In the genomic region with DNA sequence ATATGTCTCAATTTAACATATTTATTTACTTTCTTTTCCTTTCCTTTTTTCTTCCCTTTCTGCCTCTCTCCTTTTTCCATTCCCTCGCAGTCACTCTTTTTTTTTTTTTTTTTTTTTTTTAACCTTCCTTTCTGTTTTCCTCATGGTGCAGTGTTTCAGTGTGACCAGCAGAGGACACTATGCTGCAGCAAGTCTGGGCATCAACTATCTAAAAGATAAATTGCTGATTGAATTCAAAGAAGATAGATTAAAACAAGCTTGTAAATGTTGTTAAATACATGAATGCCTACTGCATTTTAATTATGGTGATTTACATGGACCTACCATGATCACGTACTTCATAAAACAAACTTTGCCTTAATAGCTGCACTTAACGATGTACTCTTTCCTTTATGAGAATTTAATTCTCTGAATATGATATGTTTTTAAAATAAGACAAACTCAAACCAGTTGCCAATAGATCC, we compare ENCODE assay signal across 8 cellular contexts.
DNase-seq lines count a peak whose midpoint lies in the region; ATAC-seq and FAIRE-seq lines count a peak whose summit lies in the region.

No MANE protein-coding gene starts in this region.

- H3K27me3 ChIP-seq in MG63: no peaks in the 10 kb centered on the region

- peak overlapping the region in 1 of 2 donors; percentile 2 for H3K4me3 Mint-ChIP-seq in effector memory CD8-positive, alpha-beta T cell

- no peak overlapping the region for H3K4me3 ChIP-seq in MG63

- H3K27ac Mint-ChIP-seq in effector memory CD8-positive, alpha-beta T cell: peak overlapping the region in 1 of 2 donors; percentile 23

- peak; percentile 66 for ATAC-seq in effector memory CD8-positive, alpha-beta T cell (replicated peaks)
- no peak for ATAC-seq in HG03108 (IDR thresholded peaks at IDR 0.05; ENCODE audit: unreplicated experiment)

- H3K9me3 Mint-ChIP-seq in effector memory CD8-positive, alpha-beta T cell: no peaks in the 10 kb centered on the region

- no peaks in the 10 kb centered on the region for H3K9me3 ChIP-seq in MG63

- FAIRE-seq in G401.6 (lab: Jason Lieb, UNC): peak; percentile 95

- peaks cover 1 to 4% of the 10 kb centered on the region in 2 donors for H3K4me1 Mint-ChIP-seq in effector memory CD8-positive, alpha-beta T cell (ENCODE audit: low read depth in 2 of 2)

- H3K36me3 Mint-ChIP-seq in effector memory CD8-positive, alpha-beta T cell (ENCODE audit: insufficient read depth): no peaks in the 10 kb centered on the region

- H3K27me3 Mint-ChIP-seq in effector memory CD8-positive, alpha-beta T cell: peaks cover 23 to 36% of the 10 kb centered on the region in 2 donors

- H3K36me3 ChIP-seq in MG63: no peaks in the 10 kb centered on the region; the same call in 1 of the 2 replicates

- DNase-seq in A172 (ENCODE audit: low spot score): peak; percentile 52
- peak; percentile 8 for DNase-seq in MG63
- peak; percentile 29 for DNase-seq in T1000 (lab: John Stamatoyannopoulos, UW)
- peak in 2 of 3 experiments; percentile 1 to 4 for DNase-seq in effector memory CD8-positive, alpha-beta T cell
- peak; percentile 71 for DNase-seq in myocyte (ENCODE audit: low read depth)
- no peak for DNase-seq in activated effector memory CD4-positive, alpha-beta T cell treated with Interleukin-2 at 50 U/mL for 16 hours
